In genomic region chr11:21323617-21324016, GRCh38 we compare ENCODE assay signal across 1 cellular context.
TF ChIP-seq lines count a peak whose summit lies in the region.

No MANE protein-coding gene starts in this region.

TF ChIP-seq in H1, 55 proteins besides CTCF, POLR2A, EP300 and RAD21:
- TF ChIP-seq YY1 (IDR thresholded peaks at IDR 0.05; ENCODE audit: low read depth, low read length) (peak; percentile 66; the same call in 1 of the 2 replicates), NRF1 (IDR thresholded peaks at IDR 0.05; ENCODE audit: low read depth, low read length) (no peak), TAF1 (IDR thresholded peaks at IDR 0.05; ENCODE audit: low read depth, low read length) (no peak)
